ENCODE assay signal across 10 cellular contexts in the genomic region with DNA sequence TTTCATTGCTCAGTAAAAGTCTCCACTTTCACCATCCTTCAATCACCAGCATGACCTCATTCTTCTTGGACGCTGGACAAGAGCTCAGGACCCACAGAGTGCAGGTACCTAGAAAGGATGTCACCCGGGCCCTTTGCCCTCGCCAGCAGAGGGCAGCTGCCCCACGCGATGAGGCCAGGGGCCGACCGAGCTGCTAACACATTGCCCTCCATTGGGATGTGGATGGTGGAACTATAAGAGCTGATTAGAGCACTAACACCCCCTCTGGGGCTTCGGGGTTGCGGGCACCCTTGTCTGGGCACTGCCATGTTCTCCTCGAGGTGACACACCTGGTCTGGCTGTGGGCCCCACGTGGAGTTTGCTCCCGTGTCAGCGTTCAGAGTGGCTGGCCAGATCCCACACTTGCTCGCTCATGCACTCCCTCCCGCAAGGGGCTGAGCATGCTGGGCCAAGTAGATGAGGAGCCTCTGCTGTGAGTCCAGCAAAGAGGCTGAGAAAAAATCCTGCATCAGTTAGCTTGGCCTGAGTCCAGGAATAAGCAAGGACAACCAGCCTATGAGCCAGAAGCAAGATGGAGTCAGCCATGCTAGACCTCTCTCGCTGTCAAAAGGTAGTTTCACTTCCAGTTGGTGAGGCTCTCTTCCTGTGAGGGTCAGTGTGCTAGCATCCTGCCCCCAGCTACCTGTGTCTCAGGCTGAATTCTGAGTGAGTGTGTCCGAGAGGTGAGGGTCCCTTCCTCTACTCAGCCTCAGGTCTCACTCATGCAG. TPM values are rescaled to one million over a fixed set of nuclear protein-coding genes. Genes with fewer than 3 reads are reported as not detected.
DNase-seq lines count a peak whose midpoint lies in the region; TF ChIP-seq lines count a peak whose summit lies in the region.
"Had no signal": no experiment of that assay in that cellular context is flagged by ENCODE, and none has a peak within 500 bp of the region (broad histone marks: within the 10 kb centered on the region; RNA-seq: fewer than 3 reads in every experiment).

No MANE protein-coding gene starts in this region.

- H3K9me3 ChIP-seq in tibial nerve, result no peaks in the 10 kb centered on the region

- H3K36me3 Mint-ChIP-seq in mesothelial cell of epicardium, result no peaks in the 10 kb centered on the region

- no peaks in the 10 kb centered on the region for H3K36me3 ChIP-seq in tibial nerve

- peaks cover 0 to 6% of the 10 kb centered on the region in 2 donors for H3K27me3 ChIP-seq in tibial nerve

- WGBS in tibial nerve, 2 donors, result 85 to 86% methylated on average over 15 to 17 of the region's 17 CpGs

- DNase-seq in D341Med (ENCODE audit: low spot score) (peak; percentile 51), mesothelial cell of epicardium (ENCODE audit: low spot score in 2 of 2, unreplicated experiment in 2 of 2) (no peak), NCI-H2171 treated with DMSO at 0.1 percent for 48 hours (lab: John Stamatoyannopoulos, UW) (no peak), OCI-M2 (lab: John Stamatoyannopoulos, UW; ENCODE audit: unreplicated experiment) (no peak), tibial nerve (ENCODE audit: low spot score in 2 of 2) (no peak), activated T-cell treated with anti-CD3 and anti-CD28 coated beads for 4 hours (no peak)
- DNase-seq in activated CD8-positive, alpha-beta memory T cell treated with anti-CD3 and anti-CD28 coated beads, Interleukin-2, amount 50 U/mL, for 48 hours, result peak; percentile 54
- DNase-seq: NCI-H526 treated with DMSO at 0.1 percent for 48 hours had no signal

- TF ChIP-seq POLR2A in tibial nerve (IDR thresholded peaks at IDR 0.05), result no peak

- no peak overlapping the region for H3K4me3 Mint-ChIP-seq in mesothelial cell of epicardium
- H3K4me3 Mint-ChIP-seq: nephron had no signal

- H3K4me3 ChIP-seq in tibial nerve, result no peak overlapping the region

- peak overlapping the region; percentile 95 for H3K27ac Mint-ChIP-seq in mesothelial cell of epicardium
- H3K27ac Mint-ChIP-seq: nephron had no signal

- peaks cover 28% of the 10 kb centered on the region for H3K4me1 Mint-ChIP-seq in mesothelial cell of epicardium

- no peaks in the 10 kb centered on the region for H3K4me1 ChIP-seq in tibial nerve

- TF ChIP-seq CTCF in mesothelial cell of epicardium (IDR thresholded peaks at IDR 0.05; ENCODE audit: unreplicated experiment), result no peak
- no peak for TF ChIP-seq CTCF in tibial nerve (IDR thresholded peaks at IDR 0.05)

- H3K27ac ChIP-seq in tibial nerve, result no peak overlapping the region

- no peak for TF ChIP-seq EP300 in Ishikawa (IDR thresholded peaks at IDR 0.05; ENCODE audit: borderline replicate concordance)
- no peak for TF ChIP-seq EP300 in tibial nerve (IDR thresholded peaks at IDR 0.05)

- peaks cover 13% of the 10 kb centered on the region for H3K27me3 Mint-ChIP-seq in mesothelial cell of epicardium (ENCODE audit: low read depth)

- TF ChIP-seq RAD21 in Ishikawa (IDR thresholded peaks at IDR 0.05; ENCODE audit: low read depth), result peak; percentile 35; the same call in 1 of the 2 replicates

- H3K9me3 Mint-ChIP-seq in mesothelial cell of epicardium, result peaks cover 9% of the 10 kb centered on the region

TF ChIP-seq in Ishikawa, 13 proteins besides CTCF, POLR2A, EP300 and RAD21:
- TF ChIP-seq NFIC (IDR thresholded peaks at IDR 0.05) (no peak), TCF12 (IDR thresholded peaks at IDR 0.05; ENCODE audit: low read depth) (no peak), REST (IDR thresholded peaks at IDR 0.05; ENCODE audit: low read depth) (no peak), CEBPB (IDR thresholded peaks at IDR 0.05) (no peak), MAX (IDR thresholded peaks at IDR 0.05) (no peak), CREB1 (IDR thresholded peaks at IDR 0.05; ENCODE audit: low read depth) (no peak), ZBTB7A (IDR thresholded peaks at IDR 0.05; ENCODE audit: low read depth) (no peak), YY1 (IDR thresholded peaks at IDR 0.05; ENCODE audit: low read depth) (no peak), FOXM1 (IDR thresholded peaks at IDR 0.05; ENCODE audit: borderline replicate concordance, low read depth) (no peak)
- TF ChIP-seq, protein P1, sequence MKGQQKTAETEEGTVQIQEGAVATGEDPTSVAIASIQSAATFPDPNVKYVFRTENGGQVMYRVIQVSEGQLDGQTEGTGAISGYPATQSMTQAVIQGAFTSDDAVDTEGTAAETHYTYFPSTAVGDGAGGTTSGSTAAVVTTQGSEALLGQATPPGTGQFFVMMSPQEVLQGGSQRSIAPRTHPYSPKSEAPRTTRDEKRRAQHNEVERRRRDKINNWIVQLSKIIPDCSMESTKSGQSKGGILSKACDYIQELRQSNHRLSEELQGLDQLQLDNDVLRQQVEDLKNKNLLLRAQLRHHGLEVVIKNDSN (IDR thresholded peaks at IDR 0.05), result no peak
TF ChIP-seq in Ishikawa: peak in this region for 0.

RNA-seq across cellular contexts. Expression of gene KRTAP5-6, which starts 9.8 kb away (rescaled TPM):
- not detected in 3 replicates for total RNA-seq in mesothelial cell of epicardium
- not detected for total RNA-seq in tibial nerve

RNA-seq across cellular contexts. Expression of gene IFITM10, which starts 43.6 kb away (rescaled TPM):
- total RNA-seq in mesothelial cell of epicardium, result 2.2 to 2.8 TPM (median 2.7 TPM) in 3 replicates
- total RNA-seq in tibial nerve, result 10 to 100 TPM in 2 of 4 donors, 1 to 10 TPM in 2; 5.9 to 54.9 (median 13.8) TPM

RNA-seq across cellular contexts. Expression of gene CTSD, which starts 56.9 kb away (rescaled TPM):
- total RNA-seq in mesothelial cell of epicardium, result 139 to 142 TPM (median 140 TPM) in 3 replicates
- total RNA-seq in tibial nerve, result 100 to 1,000 TPM; 385 to 583 (median 429) TPM

Comparison
In these comparisons a context has a peak if more than half of its experiments do, and no peak if none do; other contexts are left out.
1. DNase-seq: peak in D341Med (single experiment) and activated CD8-positive, alpha-beta memory T cell treated with anti-CD3 and anti-CD28 coated beads, Interleukin-2, amount 50 U/mL, for 48 hours (single experiment); none in mesothelial cell of epicardium (0 of 2), NCI-H2171 treated with DMSO at 0.1 percent for 48 hours (single experiment), OCI-M2 (single experiment), tibial nerve (0 of 2) and activated T-cell treated with anti-CD3 and anti-CD28 coated beads for 4 hours (single experiment).